Comparison of ENCODE assay signal across 8 cellular contexts in genomic region chr12:62466596-62467411, GRCh38. TPM values are rescaled to one million over a fixed set of nuclear protein-coding genes. Genes with fewer than 3 reads are reported as not detected.
A peak's percentile ranks its signal among the peaks of the same experiment; 100 is the strongest.
DNase-seq lines count a peak whose midpoint lies in the region; TF ChIP-seq lines count a peak whose summit lies in the region.

A gene with protein sequence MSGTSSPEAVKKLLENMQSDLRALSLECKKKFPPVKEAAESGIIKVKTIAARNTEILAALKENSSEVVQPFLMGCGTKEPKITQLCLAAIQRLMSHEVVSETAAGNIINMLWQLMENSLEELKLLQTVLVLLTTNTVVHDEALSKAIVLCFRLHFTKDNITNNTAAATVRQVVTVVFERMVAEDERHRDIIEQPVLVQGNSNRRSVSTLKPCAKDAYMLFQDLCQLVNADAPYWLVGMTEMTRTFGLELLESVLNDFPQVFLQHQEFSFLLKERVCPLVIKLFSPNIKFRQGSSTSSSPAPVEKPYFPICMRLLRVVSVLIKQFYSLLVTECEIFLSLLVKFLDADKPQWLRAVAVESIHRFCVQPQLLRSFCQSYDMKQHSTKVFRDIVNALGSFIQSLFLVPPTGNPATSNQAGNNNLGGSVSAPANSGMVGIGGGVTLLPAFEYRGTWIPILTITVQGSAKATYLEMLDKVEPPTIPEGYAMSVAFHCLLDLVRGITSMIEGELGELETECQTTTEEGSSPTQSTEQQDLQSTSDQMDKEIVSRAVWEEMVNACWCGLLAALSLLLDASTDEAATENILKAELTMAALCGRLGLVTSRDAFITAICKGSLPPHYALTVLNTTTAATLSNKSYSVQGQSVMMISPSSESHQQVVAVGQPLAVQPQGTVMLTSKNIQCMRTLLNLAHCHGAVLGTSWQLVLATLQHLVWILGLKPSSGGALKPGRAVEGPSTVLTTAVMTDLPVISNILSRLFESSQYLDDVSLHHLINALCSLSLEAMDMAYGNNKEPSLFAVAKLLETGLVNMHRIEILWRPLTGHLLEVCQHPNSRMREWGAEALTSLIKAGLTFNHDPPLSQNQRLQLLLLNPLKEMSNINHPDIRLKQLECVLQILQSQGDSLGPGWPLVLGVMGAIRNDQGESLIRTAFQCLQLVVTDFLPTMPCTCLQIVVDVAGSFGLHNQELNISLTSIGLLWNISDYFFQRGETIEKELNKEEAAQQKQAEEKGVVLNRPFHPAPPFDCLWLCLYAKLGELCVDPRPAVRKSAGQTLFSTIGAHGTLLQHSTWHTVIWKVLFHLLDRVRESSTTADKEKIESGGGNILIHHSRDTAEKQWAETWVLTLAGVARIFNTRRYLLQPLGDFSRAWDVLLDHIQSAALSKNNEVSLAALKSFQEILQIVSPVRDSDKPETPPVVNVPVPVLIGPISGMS (N-terminal part only) (plus strand): TSS chr12:62466826. CDS start chr12:62467208, 382 bp downstream.

- H3K4me3 ChIP-seq in fibroblast of pulmonary artery (replicated peaks; ENCODE audit: low read depth, low read length), result peak within 1 kb of the TSS; percentile 73

- H3K27ac Mint-ChIP-seq in nephron progenitor cell, result peak within 1 kb of the TSS; percentile 97
- H3K27ac Mint-ChIP-seq in stimulated activated naive CD8-positive, alpha-beta T cell treated with anti-CD3 and anti-CD28 coated beads, Interleukin-15, Interleukin-2, amounts not matched to agents 100 ng/mL and 50 ng/mL, for 24 hours, result peak within 1 kb of the TSS; percentile 97

- no peaks in the 10 kb centered on the region for H3K27me3 Mint-ChIP-seq in nephron progenitor cell (ENCODE audit: low read depth, poor library complexity)
- H3K27me3 Mint-ChIP-seq in stimulated activated naive CD8-positive, alpha-beta T cell treated with anti-CD3 and anti-CD28 coated beads, Interleukin-15, Interleukin-2, amounts not matched to agents 100 ng/mL and 50 ng/mL, for 24 hours, result no peaks in the 10 kb centered on the region

- H3K4me1 Mint-ChIP-seq in nephron progenitor cell, result peaks cover 23% of the 10 kb centered on the region
- H3K4me1 Mint-ChIP-seq in stimulated activated naive CD8-positive, alpha-beta T cell treated with anti-CD3 and anti-CD28 coated beads, Interleukin-15, Interleukin-2, amounts not matched to agents 100 ng/mL and 50 ng/mL, for 24 hours (ENCODE audit: low read depth), result peaks cover 33% of the 10 kb centered on the region

- peak within 1 kb of the TSS; percentile 93 for H3K4me3 Mint-ChIP-seq in nephron progenitor cell
- peak within 1 kb of the TSS; percentile 95 for H3K4me3 Mint-ChIP-seq in stimulated activated naive CD8-positive, alpha-beta T cell treated with anti-CD3 and anti-CD28 coated beads, Interleukin-15, Interleukin-2, amounts not matched to agents 100 ng/mL and 50 ng/mL, for 24 hours

- TF ChIP-seq CTCF in fibroblast of pulmonary artery (IDR thresholded peaks at IDR 0.05; ENCODE audit: low read length, missing control alignments), result no peak
- TF ChIP-seq CTCF in nephron progenitor cell (IDR thresholded peaks at IDR 0.05), result no peak

- H3K36me3 Mint-ChIP-seq in nephron progenitor cell (ENCODE audit: low read depth), result no peaks in the 10 kb centered on the region
- peaks cover 4% of the 10 kb centered on the region for H3K36me3 Mint-ChIP-seq in stimulated activated naive CD8-positive, alpha-beta T cell treated with anti-CD3 and anti-CD28 coated beads, Interleukin-15, Interleukin-2, amounts not matched to agents 100 ng/mL and 50 ng/mL, for 24 hours (ENCODE audit: low read depth)

- peaks cover 28% of the 10 kb centered on the region for H3K9me3 Mint-ChIP-seq in nephron progenitor cell
- peaks cover 19% of the 10 kb centered on the region for H3K9me3 Mint-ChIP-seq in stimulated activated naive CD8-positive, alpha-beta T cell treated with anti-CD3 and anti-CD28 coated beads, Interleukin-15, Interleukin-2, amounts not matched to agents 100 ng/mL and 50 ng/mL, for 24 hours

- DNase-seq in EL (peak; percentile 87), H4 (ENCODE audit: low spot score) (peak; percentile 79), LoVo (ENCODE audit: low spot score) (peak; percentile 93), SHP77 (lab: John Stamatoyannopoulos, UW) (peak; percentile 49 to 88), fibroblast of pulmonary artery (ENCODE audit: low read depth) (peak; percentile 81), nephron progenitor cell (peak; percentile 90)
- peak; percentile 80 for DNase-seq in activated effector memory CD4-positive, alpha-beta T cell treated with Interleukin-2 at 50 U/mL for 16 hours

RNA-seq across cellular contexts. Expression of the gene that starts here (rescaled TPM):
- 10.1 and 14.0 TPM in 2 replicates for total RNA-seq in H4 (2014; rRNA removed; shearing (Covaris generic))

Comparison
In these comparisons a context has a peak if more than half of its experiments do, and no peak if none do; other contexts are left out.
1. Peak in every context shown above with its lines: DNase-seq and H3K4me3 ChIP-seq.